8 cellular contexts compared by ENCODE assay signal in genomic region chr11:68843703-68844312, GRCh38. TPM values are rescaled to one million over a fixed set of nuclear protein-coding genes. Genes with fewer than 3 reads are reported as not detected.
DNase-seq lines count a peak whose midpoint lies in the region; ATAC-seq and TF ChIP-seq lines count a peak whose summit lies in the region.

No MANE protein-coding gene starts in this region.

- H3K27ac Mint-ChIP-seq in HFFc6 = no peak overlapping the region
- H3K27ac Mint-ChIP-seq in activated CD4-positive, alpha-beta T cell treated with anti-CD3 and anti-CD28 coated beads, Interleukin-2, amount 10 ng/mL, durations not matched to agents 24 days and 14 days = peak overlapping the region; percentile 81
- peak overlapping the region in 1 of 2 donors; percentile 65 for H3K27ac Mint-ChIP-seq in stimulated activated naive CD8-positive, alpha-beta T cell treated with anti-CD3 and anti-CD28 coated beads, Interleukin-15, amount 100 ng/mL, for 72 hours

- H3K27me3 Mint-ChIP-seq in HFFc6 (ENCODE audit: insufficient read depth) = peaks cover 18% of the 10 kb centered on the region
- H3K27me3 Mint-ChIP-seq in activated CD4-positive, alpha-beta T cell treated with anti-CD3 and anti-CD28 coated beads, Interleukin-2, amount 10 ng/mL, durations not matched to agents 24 days and 14 days = peaks cover 15% of the 10 kb centered on the region
- H3K27me3 Mint-ChIP-seq in stimulated activated naive CD8-positive, alpha-beta T cell treated with anti-CD3 and anti-CD28 coated beads, Interleukin-15, amount 100 ng/mL, for 72 hours = no peaks in the 10 kb centered on the region

- H3K4me1 ChIP-seq in ES-I3 (ENCODE audit: insufficient read depth, low read length) (peaks cover 6% of the 10 kb centered on the region), mucosa of stomach (ENCODE audit: control insufficient read depth, insufficient read depth, low read length) (peaks cover 36% of the 10 kb centered on the region)

- peaks cover 19% of the 10 kb centered on the region for H3K4me1 Mint-ChIP-seq in HFFc6 (ENCODE audit: low read depth)
- H3K4me1 Mint-ChIP-seq in activated CD4-positive, alpha-beta T cell treated with anti-CD3 and anti-CD28 coated beads, Interleukin-2, amount 10 ng/mL, durations not matched to agents 24 days and 14 days = peaks cover 30% of the 10 kb centered on the region
- peaks cover 34% of the 10 kb centered on the region for H3K4me1 Mint-ChIP-seq in stimulated activated naive CD8-positive, alpha-beta T cell treated with anti-CD3 and anti-CD28 coated beads, Interleukin-15, amount 100 ng/mL, for 72 hours

- H3K9me3 ChIP-seq in ES-I3 (ENCODE audit: control insufficient read depth, insufficient read depth, low read length) = no peaks in the 10 kb centered on the region
- H3K9me3 ChIP-seq in mucosa of stomach (ENCODE audit: control insufficient read depth, low read length) = no peaks in the 10 kb centered on the region

- peak; percentile 47 for TF ChIP-seq CTCF in HFFc6 (IDR thresholded peaks at IDR 0.05)

- no peaks in the 10 kb centered on the region for H3K36me3 Mint-ChIP-seq in HFFc6 (ENCODE audit: low read depth)
- no peaks in the 10 kb centered on the region for H3K36me3 Mint-ChIP-seq in activated CD4-positive, alpha-beta T cell treated with anti-CD3 and anti-CD28 coated beads, Interleukin-2, amount 10 ng/mL, durations not matched to agents 24 days and 14 days (ENCODE audit: low read depth)

- H3K36me3 ChIP-seq in ES-I3 (ENCODE audit: insufficient read depth, low read length) = no peaks in the 10 kb centered on the region
- H3K36me3 ChIP-seq in mucosa of stomach (ENCODE audit: control insufficient read depth, insufficient read depth, low read length) = no peaks in the 10 kb centered on the region

- peak overlapping the region; percentile 49 for H3K4me3 ChIP-seq in mucosa of stomach (ENCODE audit: low read length)

- DNase-seq in HFFc6 (no peak), NCI-H2107 treated with DMSO at 0.1 percent for 48 hours (lab: John Stamatoyannopoulos, UW; ENCODE audit: unreplicated experiment) (peak; percentile 51), foreskin melanocyte (no peak)
- DNase-seq in activated CD4-positive, alpha-beta T cell treated with anti-CD3 and anti-CD28 coated beads, Interleukin-2, amount 10 ng/mL, durations not matched to agents 24 days and 14 days = peak; percentile 90
- DNase-seq in effector CD8-positive, alpha-beta T cell (lab: John Stamatoyannopoulos, UW) = peak; percentile 54
- DNase-seq in stimulated activated naive CD8-positive, alpha-beta T cell treated with anti-CD3 and anti-CD28 coated beads, Interleukin-15, amount 100 ng/mL, for 72 hours = peak; percentile 80 to 86

- intact Hi-C loops in activated CD4-positive, alpha-beta T cell treated with anti-CD3 and anti-CD28 coated beads, Interleukin-2, amount 10 ng/mL, durations not matched to agents 24 days and 14 days (cut with micrococcal nuclease) = loop anchor here (1.0 to 5.0 kb wide), 6 partner anchors 59 to 1358 kb away; partner anchors contain the start of genes CCND1, FADD, IGHMBP2 and MRPL21

- peak; percentile 84 for ATAC-seq in stimulated activated naive CD8-positive, alpha-beta T cell treated with anti-CD3 and anti-CD28 coated beads, Interleukin-15, amount 100 ng/mL, for 72 hours

- H3K9me3 Mint-ChIP-seq in HFFc6 = no peaks in the 10 kb centered on the region
- H3K9me3 Mint-ChIP-seq in activated CD4-positive, alpha-beta T cell treated with anti-CD3 and anti-CD28 coated beads, Interleukin-2, amount 10 ng/mL, durations not matched to agents 24 days and 14 days = no peaks in the 10 kb centered on the region
- H3K9me3 Mint-ChIP-seq in stimulated activated naive CD8-positive, alpha-beta T cell treated with anti-CD3 and anti-CD28 coated beads, Interleukin-15, amount 100 ng/mL, for 72 hours = no peaks in the 10 kb centered on the region

- no peaks in the 10 kb centered on the region for H3K27me3 ChIP-seq in mucosa of stomach (ENCODE audit: control insufficient read depth, insufficient read depth, low read length)

- no peak overlapping the region for H3K4me3 Mint-ChIP-seq in HFFc6
- peak overlapping the region; percentile 81 for H3K4me3 Mint-ChIP-seq in activated CD4-positive, alpha-beta T cell treated with anti-CD3 and anti-CD28 coated beads, Interleukin-2, amount 10 ng/mL, durations not matched to agents 24 days and 14 days
- H3K4me3 Mint-ChIP-seq in stimulated activated naive CD8-positive, alpha-beta T cell treated with anti-CD3 and anti-CD28 coated beads, Interleukin-15, amount 100 ng/mL, for 72 hours = peak overlapping the region; percentile 86 to 99

- peak overlapping the region; percentile 68; the same call in 1 of the 2 replicates for H3K9ac ChIP-seq in ES-I3 (ENCODE audit: low read depth, low read length)
- peak overlapping the region; percentile 24 for H3K9ac ChIP-seq in mucosa of stomach (ENCODE audit: low read length)

RNA-seq across cellular contexts. Expression of gene CPT1A, which starts 2.1 kb away (rescaled TPM):
- 10 to 100 TPM; 35.5 to 63.7 (median 55.8) TPM for total RNA-seq in HFFc6 (2021; fragmentation: NEBNext Ultra II Directional; extraction: Animal tissue kit (Norgen Biotek cat#: 25700))
- total RNA-seq in activated CD4-positive, alpha-beta T cell treated with anti-CD3 and anti-CD28 coated beads, Interleukin-2, amount 10 ng/mL, durations not matched to agents 24 days and 14 days = 25.2 and 25.9 TPM in 2 replicates

RNA-seq across cellular contexts. Expression of gene MRPL21, which starts 59.8 kb away (rescaled TPM):
- 10 to 100 TPM; 60.8 to 69.9 (median 63.9) TPM for total RNA-seq in HFFc6 (2021; fragmentation: NEBNext Ultra II Directional; extraction: Animal tissue kit (Norgen Biotek cat#: 25700))
- total RNA-seq in activated CD4-positive, alpha-beta T cell treated with anti-CD3 and anti-CD28 coated beads, Interleukin-2, amount 10 ng/mL, durations not matched to agents 24 days and 14 days = 120 and 128 TPM in 2 replicates

RNA-seq across cellular contexts. Expression of gene IGHMBP2, which starts 59.9 kb away (rescaled TPM):
- total RNA-seq in HFFc6 (2021; fragmentation: NEBNext Ultra II Directional; extraction: Animal tissue kit (Norgen Biotek cat#: 25700)) = 10 to 100 TPM; 11.9 to 15.4 (median 14.1) TPM
- total RNA-seq in activated CD4-positive, alpha-beta T cell treated with anti-CD3 and anti-CD28 coated beads, Interleukin-2, amount 10 ng/mL, durations not matched to agents 24 days and 14 days = 39.2 and 39.8 TPM in 2 replicates

Comparison
In these comparisons a context has a peak if more than half of its experiments do, and no peak if none do; other contexts are left out.
1. DNase-seq: peak in NCI-H2107 treated with DMSO at 0.1 percent for 48 hours (single experiment), activated CD4-positive, alpha-beta T cell treated with anti-CD3 and anti-CD28 coated beads, Interleukin-2, amount 10 ng/mL, durations not matched to agents 24 days and 14 days (single experiment), effector CD8-positive, alpha-beta T cell (single experiment) and stimulated activated naive CD8-positive, alpha-beta T cell treated with anti-CD3 and anti-CD28 coated beads, Interleukin-15, amount 100 ng/mL, for 72 hours (2 of 2); none in HFFc6 (single experiment) and foreskin melanocyte (single experiment).